12 cellular contexts compared by ENCODE assay signal in the genomic region with DNA sequence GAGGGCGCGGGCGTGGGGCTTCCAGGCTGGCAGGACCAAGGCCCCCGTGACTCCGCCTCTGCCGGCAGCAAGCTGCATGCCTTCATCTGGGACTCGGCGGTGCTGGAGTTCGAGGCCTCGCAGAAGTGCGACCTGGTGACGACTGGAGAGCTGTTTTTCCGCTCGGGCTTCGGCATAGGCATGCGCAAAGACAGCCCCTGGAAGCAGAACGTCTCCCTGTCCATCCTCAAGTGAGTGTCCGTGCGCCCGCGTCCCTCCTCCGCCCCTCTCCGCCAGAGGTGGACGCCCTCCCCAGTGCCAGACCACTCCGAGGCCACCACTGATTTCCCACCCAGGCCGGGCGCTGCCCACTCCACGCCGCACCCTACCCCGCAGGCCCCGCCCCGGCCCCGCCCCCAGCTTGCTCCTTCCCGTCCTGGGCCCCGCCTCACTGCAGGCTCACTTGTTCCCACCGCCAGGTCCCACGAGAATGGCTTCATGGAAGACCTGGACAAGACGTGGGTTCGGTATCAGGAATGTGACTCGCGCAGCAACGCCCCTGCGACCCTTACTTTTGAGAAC. TPM values are rescaled to one million over a fixed set of nuclear protein-coding genes. Genes with fewer than 3 reads are reported as not detected.
A peak's percentile ranks its signal among the peaks of the same experiment; 100 is the strongest.
DNase-seq lines count a peak whose midpoint lies in the region; ATAC-seq and TF ChIP-seq lines count a peak whose summit lies in the region.
"Had no signal": no experiment of that assay in that cellular context is flagged by ENCODE, and none has a peak within 500 bp of the region (broad histone marks: within the 10 kb centered on the region; RNA-seq: fewer than 3 reads in every experiment).

No MANE protein-coding gene starts in this region.

- RAD21 ChIA-PET in HCT116 (lab: Charles Lee; ENCODE audit: low non-redundant PET in 1 of 2, low total read pairs in 2 of 2, uncharacterized antibody in 2 of 2, unreplicated experiment in 2 of 2): interaction anchor here (0.6 to 1.1 kb wide), 4 partner anchors 64 to 140 kb away, joined by 3 to 4 read pairs (median 3); a partner anchor contains a TSS

- CTCF ChIA-PET in HCT116 (lab: Charles Lee): interaction anchor here (0.9 to 1.9 kb wide), 6 partner anchors 12 to 77 kb away, joined by 3 to 15 read pairs (median 7); a partner anchor contains a TSS

- no peak overlapping the region for H3K27ac Mint-ChIP-seq in brain
- H3K27ac Mint-ChIP-seq in stimulated activated naive B cell treated with anti-CD40 and anti-IgM and Interleukin-4, amounts not matched to agents 10 μg/mL and 1 μg/mL and 100 μg/mL, for 72 hours: peak overlapping the region; percentile 83
- H3K27ac Mint-ChIP-seq: activated CD8-positive, alpha-beta memory T cell treated with anti-CD3 and anti-CD28 coated beads, Interleukin-2, amount 10 ng/mL, durations not matched to agents 7 days and 5 days; effector memory CD8-positive, alpha-beta T cell had no signal

- TF ChIP-seq POLR2A in HCT116 (IDR thresholded peaks at IDR 0.05; ENCODE audit: borderline replicate concordance, extremely low read depth, insufficient read depth, insufficient read length) (no peak), adrenal gland (IDR thresholded peaks at IDR 0.05) (no peak), uterus (IDR thresholded peaks at IDR 0.05) (no peak)

- POLR2A ChIA-PET in HCT116 (lab: Charles Lee): interaction anchor here (0.7 to 2.5 kb wide), 13 partner anchors 12 to 101 kb away, joined by 3 to 16 read pairs (median 5); a partner anchor contains a TSS

- H3K27ac ChIP-seq in HCT116 (ENCODE audit: low read depth, low read length) (peak overlapping the region; percentile 82), iPS-20b (ENCODE audit: low read length) (no peak overlapping the region), adrenal gland (no peak overlapping the region), uterus (no peak overlapping the region)
- H3K27ac ChIP-seq: ovary had no signal

- intact Hi-C loops in HCT116 (cut with micrococcal nuclease) (loop anchor here (2.0 kb wide), 2 partner anchors 44 to 60 kb away; a partner anchor contains a TSS), adrenal gland (cut with DNase I) (no loop called here), uterus (cut with DNase I; ENCODE audit: low total_unique reads) (no loop called here)

- H3K4me3 ChIP-seq in HCT116 (replicated peaks in 1 of 2; ENCODE audit: low read depth in 1 of 2, low read length in 2 of 2): peak overlapping the region; percentile 59 to 70
- H3K4me3 ChIP-seq in iPS-20b (ENCODE audit: low read length): peak overlapping the region; percentile 56; the same call in 1 of the 2 replicates
- peak overlapping the region in 1 of 4 donors; percentile 10 for H3K4me3 ChIP-seq in adrenal gland
- no peak overlapping the region for H3K4me3 ChIP-seq in uterus
- H3K4me3 ChIP-seq: MG63, ovary had no signal

- no peaks in the 10 kb centered on the region for H4K20me1 ChIP-seq in HCT116 (ENCODE audit: insufficient read depth)

- no peak for TF ChIP-seq CTCF in HCT116 (IDR thresholded peaks at IDR 0.05 in 2 of 3, conservative IDR thresholded peaks at IDR 0.05 in 1 of 3; ENCODE audit: borderline replicate concordance in 1 of 3, insufficient read depth in 1 of 3, low read depth in 2 of 3, low read length in 2 of 3)
- TF ChIP-seq CTCF in brain (conservative IDR thresholded peaks at IDR 0.05): no peak
- no peak for TF ChIP-seq CTCF in adrenal gland (IDR thresholded peaks at IDR 0.05)
- no peak for TF ChIP-seq CTCF in uterus (IDR thresholded peaks at IDR 0.05)

- BruUV-seq in HCT116 (replicated peaks; lab: Mats Ljungman, UMichigan): no TSS peak

- no peaks in the 10 kb centered on the region for H3K9me3 ChIP-seq in HCT116 (ENCODE audit: control insufficient read depth in 1 of 2, insufficient read depth in 1 of 2, low read depth in 1 of 2, low read length in 2 of 2)
- no peaks in the 10 kb centered on the region for H3K9me3 ChIP-seq in iPS-20b (ENCODE audit: insufficient read depth, low read depth, low read length)
- no peaks in the 10 kb centered on the region for H3K9me3 ChIP-seq in adrenal gland (replicated peaks in 1 of 3)
- no peaks in the 10 kb centered on the region for H3K9me3 ChIP-seq in uterus
- H3K9me3 ChIP-seq: MG63, ovary had no signal

- H3K4me3 Mint-ChIP-seq in brain: peak overlapping the region in 4 of 5 experiments; percentile 54 to 71 (median 70)
- H3K4me3 Mint-ChIP-seq in stimulated activated naive B cell treated with anti-CD40 and anti-IgM and Interleukin-4, amounts not matched to agents 10 μg/mL and 1 μg/mL and 100 μg/mL, for 72 hours: peak overlapping the region in 1 of 2 donors; percentile 29
- H3K4me3 Mint-ChIP-seq: activated CD8-positive, alpha-beta memory T cell treated with anti-CD3 and anti-CD28 coated beads, Interleukin-2, amount 10 ng/mL, durations not matched to agents 7 days and 5 days had no signal

- no peaks in the 10 kb centered on the region for H3K79me2 ChIP-seq in HCT116 (ENCODE audit: insufficient read depth, low read length)

- no peaks in the 10 kb centered on the region for H3K36me3 Mint-ChIP-seq in brain
- no peaks in the 10 kb centered on the region for H3K36me3 Mint-ChIP-seq in stimulated activated naive B cell treated with anti-CD40 and anti-IgM and Interleukin-4, amounts not matched to agents 10 μg/mL and 1 μg/mL and 100 μg/mL, for 72 hours
- H3K36me3 Mint-ChIP-seq: activated CD8-positive, alpha-beta memory T cell treated with anti-CD3 and anti-CD28 coated beads, Interleukin-2, amount 10 ng/mL, durations not matched to agents 7 days and 5 days had no signal

- peaks cover 0 to 6% (median 0%) of the 10 kb centered on the region in 5 experiments for H3K9me3 Mint-ChIP-seq in brain
- no peaks in the 10 kb centered on the region for H3K9me3 Mint-ChIP-seq in stimulated activated naive B cell treated with anti-CD40 and anti-IgM and Interleukin-4, amounts not matched to agents 10 μg/mL and 1 μg/mL and 100 μg/mL, for 72 hours
- H3K9me3 Mint-ChIP-seq: effector memory CD8-positive, alpha-beta T cell had no signal

- H3K4me1 ChIP-seq in HCT116 (ENCODE audit: control insufficient read depth in 1 of 2, insufficient read depth in 2 of 2, low read length in 2 of 2): peaks cover 14 to 58% of the 10 kb centered on the region in 2 experiments
- H3K4me1 ChIP-seq in iPS-20b (ENCODE audit: insufficient read depth, low read length): no peaks in the 10 kb centered on the region
- H3K4me1 ChIP-seq in adrenal gland (replicated peaks in 1 of 2): peaks cover 0 to 15% of the 10 kb centered on the region in 2 donors
- H3K4me1 ChIP-seq in uterus: peaks cover 3 to 23% of the 10 kb centered on the region in 2 donors

- TF ChIP-seq RAD21 in HCT116 (IDR thresholded peaks at IDR 0.05; ENCODE audit: low read depth): no peak

- H3K9ac ChIP-seq in HCT116 (ENCODE audit: low read length) (peak overlapping the region; percentile 77), iPS-20b (ENCODE audit: low read depth, low read length) (no peak overlapping the region)

- H3K27me3 ChIP-seq in HCT116 (ENCODE audit: insufficient read depth, low read length): no peaks in the 10 kb centered on the region
- H3K27me3 ChIP-seq in iPS-20b (ENCODE audit: insufficient read depth, low read length): peaks cover 100% of the 10 kb centered on the region
- peaks cover 95% of the 10 kb centered on the region for H3K27me3 ChIP-seq in adrenal gland
- peaks cover 47 to 91% of the 10 kb centered on the region in 2 donors for H3K27me3 ChIP-seq in uterus

- ATAC-seq in HCT116: peak; percentile 60
- no peak for ATAC-seq in stimulated activated naive B cell treated with anti-CD40 and anti-IgM and Interleukin-4, amounts not matched to agents 10 μg/mL and 1 μg/mL and 100 μg/mL, for 72 hours (replicated peaks)
- ATAC-seq: activated CD8-positive, alpha-beta memory T cell treated with anti-CD3 and anti-CD28 coated beads, Interleukin-2, amount 10 ng/mL, durations not matched to agents 7 days and 5 days had no signal

- H3K4me1 Mint-ChIP-seq in brain: peaks cover 5% of the 10 kb centered on the region
- H3K4me1 Mint-ChIP-seq in stimulated activated naive B cell treated with anti-CD40 and anti-IgM and Interleukin-4, amounts not matched to agents 10 μg/mL and 1 μg/mL and 100 μg/mL, for 72 hours: peaks cover 12 to 19% of the 10 kb centered on the region in 2 donors

- H3K4me2 ChIP-seq in HCT116 (ENCODE audit: low read length): peak overlapping the region; percentile 98

- H2AFZ ChIP-seq in HCT116 (ENCODE audit: low read depth, low read length, poor library complexity, severe bottlenecking): no peak overlapping the region

- WGBS in adrenal gland, 4 donors: 2 to 30% (median 11%) methylated on average over 7 to 43 of the region's 43 CpGs

- DNase-seq in HCT116 (ENCODE audit: low read depth, low spot score) (peak; percentile 57), adrenal gland (no peak), medulla oblongata (ENCODE audit: extremely low spot score) (no peak), uterus (no peak)
- DNase-seq in stimulated activated naive B cell treated with anti-CD40 and anti-IgM and Interleukin-4, amounts not matched to agents 10 μg/mL and 1 μg/mL and 100 μg/mL, for 72 hours: no peak
- DNase-seq in stimulated activated naive CD4-positive, alpha-beta T cell treated with Interleukin-2 at 50 U/mL for 16 hours (lab: John Stamatoyannopoulos, UW): no peak
- DNase-seq: activated CD8-positive, alpha-beta memory T cell treated with anti-CD3 and anti-CD28 coated beads, Interleukin-2, amount 10 ng/mL, durations not matched to agents 7 days and 5 days; effector memory CD8-positive, alpha-beta T cell; MG63; ovary had no signal

- H3K9me2 ChIP-seq in HCT116 (ENCODE audit: insufficient read depth): no peaks in the 10 kb centered on the region

- H3K36me3 ChIP-seq in HCT116 (ENCODE audit: control insufficient read depth in 1 of 2, insufficient read depth in 2 of 2, low read length in 2 of 2) (no peaks in the 10 kb centered on the region), iPS-20b (ENCODE audit: insufficient read depth, low read depth, low read length) (no peaks in the 10 kb centered on the region), adrenal gland (replicated peaks in 1 of 2) (no peaks in the 10 kb centered on the region), uterus (no peaks in the 10 kb centered on the region)
- H3K36me3 ChIP-seq: MG63, ovary had no signal

- peaks cover 86% of the 10 kb centered on the region for H3K27me3 Mint-ChIP-seq in brain
- H3K27me3 Mint-ChIP-seq in stimulated activated naive B cell treated with anti-CD40 and anti-IgM and Interleukin-4, amounts not matched to agents 10 μg/mL and 1 μg/mL and 100 μg/mL, for 72 hours: peaks cover 61 to 77% of the 10 kb centered on the region in 2 donors

RNA-seq across cellular contexts. Expression of a gene that starts 6.7 kb away (rescaled TPM):
- total RNA-seq in HCT116 (2021; ENCODE audit: unreplicated experiment) (2.4 TPM), adrenal gland (not detected), uterus (under 1 TPM in 1 of 4 donors, not detected in 3; 0.29 TPM)
- polyA plus RNA-seq in HCT116 (2012): 2.1 and 2.9 TPM in 2 replicates
- polyA plus RNA-seq in brain (ENCODE audit: insufficient read depth, low read depth, low replicate concordance) (0.80 TPM), adrenal gland (not detected)
- polyA plus RNA-seq: ovary had no signal

RNA-seq across cellular contexts. Expression of a gene that starts 8.7 kb away (rescaled TPM):
- total RNA-seq in HCT116 (2021; ENCODE audit: unreplicated experiment) (not detected), adrenal gland (not detected), uterus (not detected)
- polyA plus RNA-seq in HCT116 (2012): not detected in 2 replicates
- polyA plus RNA-seq in brain (ENCODE audit: insufficient read depth, low read depth, low replicate concordance) (not detected), adrenal gland (not detected)
- total RNA-seq: activated CD8-positive, alpha-beta memory T cell treated with anti-CD3 and anti-CD28 coated beads, Interleukin-2, amount 10 ng/mL, durations not matched to agents 7 days and 5 days; ovary had no signal
- polyA plus RNA-seq: ovary had no signal

RNA-seq across cellular contexts. Expression of a gene that starts 24.2 kb away (rescaled TPM):
- total RNA-seq in HCT116 (2021; ENCODE audit: unreplicated experiment): 23.1 TPM
- 8.6 and 12.5 TPM in 2 replicates for polyA plus RNA-seq in HCT116 (2012)
- polyA plus RNA-seq in brain (ENCODE audit: insufficient read depth, low read depth, low replicate concordance): 81.8 TPM
- total RNA-seq in adrenal gland: under 1 TPM in 3 of 8 donors, not detected in 5; 0.04 to 0.28 (median 0.11) TPM
- polyA plus RNA-seq in adrenal gland: under 1 TPM; 0.04 to 0.16 (median 0.10) TPM
- not detected for total RNA-seq in uterus
- total RNA-seq: activated CD8-positive, alpha-beta memory T cell treated with anti-CD3 and anti-CD28 coated beads, Interleukin-2, amount 10 ng/mL, durations not matched to agents 7 days and 5 days had no signal
- polyA plus RNA-seq: ovary had no signal

RNA-seq across cellular contexts. Expression of a gene that starts 25.2 kb away (rescaled TPM):
- 75.5 TPM for total RNA-seq in HCT116 (2021; ENCODE audit: unreplicated experiment)
- polyA plus RNA-seq in HCT116 (2012): 54.9 and 61.4 TPM in 2 replicates
- polyA plus RNA-seq in brain (ENCODE audit: insufficient read depth, low read depth, low replicate concordance): 36.9 TPM
- total RNA-seq in adrenal gland: 10 to 100 TPM; 21.2 to 72.1 (median 32.0) TPM
- polyA plus RNA-seq in adrenal gland: 100 to 1,000 TPM in 1 of 3 donors, 10 to 100 TPM in 1, 1 to 10 TPM in 1; 7.1 to 162 (median 89.7) TPM
- 10 to 100 TPM in 3 of 4 donors, 1 to 10 TPM in 1; 6.7 to 65.6 (median 24.9) TPM for total RNA-seq in uterus

RNA-seq across cellular contexts. Expression of a gene that starts 25.3 kb away (rescaled TPM):
- total RNA-seq in HCT116 (2021; ENCODE audit: unreplicated experiment) (84.7 TPM), adrenal gland (10 to 100 TPM; 50.0 to 98.1 (median 65.4) TPM), uterus (10 to 100 TPM; 17.1 to 47.1 (median 40.6) TPM)
- 101 and 102 TPM in 2 replicates for polyA plus RNA-seq in HCT116 (2012)
- polyA plus RNA-seq in brain (ENCODE audit: insufficient read depth, low read depth, low replicate concordance) (173 TPM), adrenal gland (100 to 1,000 TPM in 2 of 3 donors, 10 to 100 TPM in 1; 13.2 to 138 (median 127) TPM)

Comparison
In these comparisons a context has a peak if more than half of its experiments do, and no peak if none do; other contexts are left out.
1. H3K4me3 ChIP-seq: peak in HCT116 (2 of 2) and iPS-20b (single experiment); none in uterus (0 of 2).
2. RNA of a gene that starts 24.2 kb away (total RNA-seq): 23.1 TPM in HCT116 (single experiment); 0.04 to 0.28 TPM in adrenal gland and not detected in uterus; every median in the first group is over 10 times any median in the second.